In genomic region chr19:17841810-17842662, GRCh38 we compare ENCODE assay signal across 8 cellular contexts. TPM values are rescaled to one million over a fixed set of nuclear protein-coding genes. Genes with fewer than 3 reads are reported as not detected.
DNase-seq lines count a peak whose midpoint lies in the region; ATAC-seq and TF ChIP-seq lines count a peak whose summit lies in the region.

No MANE protein-coding gene starts in this region.

- H2AK5ac ChIP-seq in trophoblast cell (ENCODE audit: low read length), result no peak overlapping the region

- peak overlapping the region; percentile 51 for H3K27ac ChIP-seq in PC-3 (ENCODE audit: low read length)
- peak overlapping the region in 3 of 12 donors; percentile 24 to 36 (median 34) for H3K27ac ChIP-seq in heart left ventricle
- H3K27ac ChIP-seq in trophoblast cell (ENCODE audit: low read depth, low read length), result no peak overlapping the region
- H3K27ac ChIP-seq in uterus, result no peak overlapping the region

- H3K9me2 ChIP-seq in PC-3 (replicated peaks; ENCODE audit: low read length), result no peaks in the 10 kb centered on the region

- H3K36me3 ChIP-seq in PC-3 (ENCODE audit: low read depth, low read length) (no peaks in the 10 kb centered on the region), heart left ventricle (peaks cover 0 to 69% (median 0%) of the 10 kb centered on the region in 9 donors), trophoblast cell (ENCODE audit: control insufficient read depth in 1 of 2, insufficient read depth in 2 of 2, low read length in 2 of 2) (no peaks in the 10 kb centered on the region), uterus (no peaks in the 10 kb centered on the region)

- peaks cover 14% of the 10 kb centered on the region for H3K79me2 ChIP-seq in PC-3 (ENCODE audit: low read length)
- no peaks in the 10 kb centered on the region for H3K79me2 ChIP-seq in trophoblast cell (ENCODE audit: control insufficient read depth, insufficient read depth, low read length, poor library complexity)

- H2AFZ ChIP-seq in PC-3 (ENCODE audit: low read length), result peak overlapping the region; percentile 87
- H2AFZ ChIP-seq in trophoblast cell (ENCODE audit: insufficient read depth, low read length, poor library complexity), result no peak overlapping the region

- H4K8ac ChIP-seq in trophoblast cell (ENCODE audit: low read depth, low read length), result no peak overlapping the region

- WGBS in heart left ventricle, 4 donors, result 18 to 28% (median 23%) methylated on average over 29 to 56 of the region's 56 CpGs
- WGBS in trophoblast cell (ENCODE audit: extremely low coverage, insufficient coverage, insufficient read length), result 100% methylated on average over 2 of the region's 56 CpGs

- H3K9ac ChIP-seq in PC-3 (ENCODE audit: low read length) (peak overlapping the region; percentile 94), trophoblast cell (ENCODE audit: low read length) (no peak overlapping the region)

- no peaks in the 10 kb centered on the region for H3K27me3 ChIP-seq in PC-3 (ENCODE audit: low read length)
- peaks cover 0 to 45% (median 9%) of the 10 kb centered on the region in 9 donors for H3K27me3 ChIP-seq in heart left ventricle
- H3K27me3 ChIP-seq in trophoblast cell (ENCODE audit: insufficient read depth, low read length), result peaks cover 15% of the 10 kb centered on the region
- no peaks in the 10 kb centered on the region for H3K27me3 ChIP-seq in uterus

- H4K91ac ChIP-seq in trophoblast cell (ENCODE audit: low read depth, low read length), result no peak overlapping the region

- H3K4me3 ChIP-seq in PC-3 (ENCODE audit: low read length), result peak overlapping the region; percentile 76
- peak overlapping the region in 9 of 12 donors; percentile 25 to 52 (median 30) for H3K4me3 ChIP-seq in heart left ventricle
- no peak overlapping the region for H3K4me3 ChIP-seq in trophoblast cell (ENCODE audit: low read depth, low read length)
- peak overlapping the region in 1 of 2 donors; percentile 41 for H3K4me3 ChIP-seq in uterus

- no peak overlapping the region for H3K23ac ChIP-seq in trophoblast cell (ENCODE audit: low read length)

- CTCF ChIA-PET in PC-3 (lab: Charles Lee), result interaction anchor here (0.7 to 1.1 kb wide), 3 partner anchors 11 to 346 kb away, joined by 3 to 9 read pairs (median 7); partner anchors contain the start of gene RPL18A

- BruUV-seq in PC-3 (replicated peaks; lab: Mats Ljungman, UMichigan), result no TSS peak

- no peaks in the 10 kb centered on the region for H4K20me1 ChIP-seq in PC-3 (ENCODE audit: low read length)

- no peaks in the 10 kb centered on the region for H3K79me1 ChIP-seq in trophoblast cell (ENCODE audit: low read length)

- H2BK5ac ChIP-seq in trophoblast cell (ENCODE audit: low read depth, low read length, poor library complexity), result no peak overlapping the region

- no peak for TF ChIP-seq POLR2A in heart left ventricle (IDR thresholded peaks at IDR 0.05)
- peak in 1 of 2 donors; percentile 27 for TF ChIP-seq POLR2A in uterus (IDR thresholded peaks at IDR 0.05)

- H2BK120ac ChIP-seq in trophoblast cell (ENCODE audit: insufficient read depth, low read length, poor library complexity), result no peak overlapping the region

- ATAC-seq in PC-3 (peak; percentile 85), heart left ventricle (peak; percentile 73 to 84 (median 82)), GM21723 (IDR thresholded peaks at IDR 0.05; ENCODE audit: unreplicated experiment) (no peak)

- POLR2A ChIA-PET in PC-3 (lab: Charles Lee; ENCODE audit: unreplicated experiment), result interaction anchor here (0.5 to 1.7 kb wide), 5 partner anchors 10 to 47 kb away, joined by 3 to 28 read pairs (median 5); partner anchors contain the start of genes B3GNT3 and RPL18A

- H3K4me1 ChIP-seq in PC-3 (ENCODE audit: insufficient read depth, low read length) (peaks cover 19% of the 10 kb centered on the region), heart left ventricle (peaks cover 0 to 46% (median 2%) of the 10 kb centered on the region in 12 donors), trophoblast cell (ENCODE audit: control insufficient read depth in 1 of 2, insufficient read depth in 2 of 2, low read length in 2 of 2) (peaks cover 2 to 6% of the 10 kb centered on the region in 2 experiments), uterus (no peaks in the 10 kb centered on the region)

- no peak overlapping the region for H3K18ac ChIP-seq in trophoblast cell (ENCODE audit: low read length)

- no peak for TF ChIP-seq CTCF in PC-3 (conservative IDR thresholded peaks at IDR 0.05; ENCODE audit: low read depth, low read length)
- TF ChIP-seq CTCF in heart left ventricle (IDR thresholded peaks at IDR 0.05), result no peak
- no peak for TF ChIP-seq CTCF in uterus (IDR thresholded peaks at IDR 0.05)

- no peak overlapping the region for H3K14ac ChIP-seq in trophoblast cell (ENCODE audit: low read length)

- no peak overlapping the region for H4K12ac ChIP-seq in trophoblast cell (ENCODE audit: low read depth, low read length)

- no peak overlapping the region for H3K4ac ChIP-seq in trophoblast cell (ENCODE audit: low read depth, low read length)

- H2BK12ac ChIP-seq in trophoblast cell (ENCODE audit: low read length), result no peak overlapping the region

- peak overlapping the region; percentile 99 for H3K4me2 ChIP-seq in PC-3 (ENCODE audit: low read length)
- peak overlapping the region; percentile 39 for H3K4me2 ChIP-seq in trophoblast cell (ENCODE audit: low read length)

- intact Hi-C loops in PC-3 (cut with micrococcal nuclease) (loop anchor here (1.0 to 5.0 kb wide), 3 partner anchors 11 to 225 kb away; no protein-coding TSS in a partner anchor), heart left ventricle (cut with DNase I) (no loop called here), uterus (cut with DNase I; ENCODE audit: low total_unique reads) (no loop called here)

- H3F3A ChIP-seq in PC-3 (ENCODE audit: low read length, unreplicated experiment), result no peaks in the 10 kb centered on the region

- no peaks in the 10 kb centered on the region for H3K9me3 ChIP-seq in PC-3 (ENCODE audit: low read length)
- H3K9me3 ChIP-seq in heart left ventricle, result no peaks in the 10 kb centered on the region
- H3K9me3 ChIP-seq in trophoblast cell (ENCODE audit: insufficient read depth, low read depth, low read length), result peaks cover 14% of the 10 kb centered on the region
- no peaks in the 10 kb centered on the region for H3K9me3 ChIP-seq in uterus

- DNase-seq in NCI-H1417 (lab: John Stamatoyannopoulos, UW) (peak; percentile 68 to 92 (median 80)), NCI-H1417 treated with DMSO at 0.1 percent for 48 hours (lab: John Stamatoyannopoulos, UW) (no peak), PC-3 (peak; percentile 97), heart left ventricle (peak; percentile 70 to 87 (median 76)), trophoblast cell (peak; percentile 79 to 91), uterus (peak; percentile 75 to 76)
- peak; percentile 55 for DNase-seq in activated naive CD8-positive, alpha-beta T cell treated with anti-CD3 and anti-CD28 coated beads, Interleukin-2, amount 50 U/mL, for 16 hours (ENCODE audit: low read depth, low spot score)

RNA-seq across cellular contexts. Expression of gene JAK3, which starts 5.7 kb away (rescaled TPM):
- total RNA-seq in PC-3 (2014; rRNA removed) (1.5 and 4.3 TPM in 2 replicates), heart left ventricle (10 to 100 TPM in 1 of 9 donors, 1 to 10 TPM in 7, under 1 TPM in 1; 0.77 to 29.2 (median 1.8) TPM), uterus (1 to 10 TPM in 2 of 4 donors, under 1 TPM in 2; under 0.01 to 8.1 (median 2.7) TPM)
- polyA plus RNA-seq in heart left ventricle, result 1 to 10 TPM in 1 of 2 donors, under 1 TPM in 1; 0.99 to 1.1 TPM
- 0.26 and 0.29 TPM in 2 replicates for polyA plus RNA-seq in trophoblast cell (2013)

RNA-seq across cellular contexts. Expression of gene RPL18A, which starts 17.7 kb away (rescaled TPM):
- 1,763 and 2,241 TPM in 2 replicates for total RNA-seq in PC-3 (2014; rRNA removed)
- 1,000 to 10,000 TPM in 2 of 9 donors, 100 to 1,000 TPM in 7; 566 to 1,124 (median 752) TPM for total RNA-seq in heart left ventricle
- polyA plus RNA-seq in heart left ventricle, result 1,000 to 10,000 TPM in 1 of 2 donors, 100 to 1,000 TPM in 1; 787 to 2,031 TPM
- polyA plus RNA-seq in trophoblast cell (2013), result 1,931 and 1,990 TPM in 2 replicates
- 1,000 to 10,000 TPM in 3 of 4 donors, 100 to 1,000 TPM in 1; 649 to 2,637 (median 1,942) TPM for total RNA-seq in uterus

RNA-seq across cellular contexts. Expression of gene INSL3, which starts 20.7 kb away (rescaled TPM):
- not detected in 2 replicates for total RNA-seq in PC-3 (2014; rRNA removed)
- total RNA-seq in heart left ventricle, result under 1 TPM in 1 of 9 donors, not detected in 8; 0.56 TPM
- not detected for polyA plus RNA-seq in heart left ventricle
- 0.08 and 0.10 TPM in 2 replicates for polyA plus RNA-seq in trophoblast cell (2013)
- total RNA-seq in uterus, result not detected

RNA-seq across cellular contexts. Expression of gene SLC5A5, which starts 29.7 kb away (rescaled TPM):
- total RNA-seq in PC-3 (2014; rRNA removed) (0.23 TPM in 1 of 2 replicates, not detected in the other), heart left ventricle (not detected), uterus (not detected)
- not detected for polyA plus RNA-seq in heart left ventricle
- polyA plus RNA-seq in trophoblast cell (2013), result 0.01 TPM in 2 replicates

RNA-seq across cellular contexts. Expression of gene B3GNT3, which starts 47.1 kb away (rescaled TPM):
- total RNA-seq in PC-3 (2014; rRNA removed), result 39.5 and 41.7 TPM in 2 replicates
- not detected for total RNA-seq in heart left ventricle
- polyA plus RNA-seq in heart left ventricle, result not detected
- polyA plus RNA-seq in trophoblast cell (2013), result 0.19 TPM in 2 replicates
- 1 to 10 TPM in 1 of 4 donors, not detected in 3; 1.4 TPM for total RNA-seq in uterus
